Comparison of ENCODE assay signal across 29 cellular contexts in genomic region chr5:68444833-68445232, GRCh38.
DNase-seq lines count a peak whose midpoint lies in the region; ATAC-seq and TF ChIP-seq lines count a peak whose summit lies in the region.
"Had no signal": no experiment of that assay in that cellular context is flagged by ENCODE, and none has a peak within 500 bp of the region (broad histone marks: within the 10 kb centered on the region; RNA-seq: fewer than 3 reads in every experiment).

No MANE protein-coding gene starts in this region.

- H3K36me3 Mint-ChIP-seq in Calu3 (ENCODE audit: insufficient read depth, unreplicated experiment) (no peaks in the 10 kb centered on the region), mesothelial cell of epicardium (no peaks in the 10 kb centered on the region)
- peaks cover 5% of the 10 kb centered on the region for H3K36me3 Mint-ChIP-seq in stimulated activated effector memory CD8-positive, alpha-beta T cell treated with anti-CD3 and anti-CD28 coated beads, Interleukin-12 subunit alpha, Interleukin-12 subunit beta, amount 100 ng/mL, for 72 hours

- no peak for ATAC-seq in stimulated activated effector memory CD8-positive, alpha-beta T cell treated with anti-CD3 and anti-CD28 coated beads, Interleukin-12 subunit alpha, Interleukin-12 subunit beta, amount 100 ng/mL, for 72 hours
- ATAC-seq: gastrocnemius medialis, GM12878 had no signal

- DNase-seq in Calu3 (peak; percentile 32), SK-MEL-5 (ENCODE audit: low read depth, low spot score) (peak; percentile 27), mesothelial cell of epicardium (ENCODE audit: low spot score in 2 of 2, unreplicated experiment in 2 of 2) (no peak), foreskin melanocyte (no peak), DMS53 (lab: John Stamatoyannopoulos, UW) (no peak)
- DNase-seq in stimulated activated effector memory CD8-positive, alpha-beta T cell treated with anti-CD3 and anti-CD28 coated beads, Interleukin-12 subunit alpha, Interleukin-12 subunit beta, amount 100 ng/mL, for 72 hours (ENCODE audit: low spot score in 2 of 2): no peak
- DNase-seq: activated CD4-positive, alpha-beta T cell treated with anti-CD3 and anti-CD28 coated beads, Interleukin-2, amount 50 U/mL, for 48 hours; activated CD4-positive, CD25-positive, alpha-beta regulatory T cell treated with anti-CD3 and anti-CD28 coated beads, Interleukin-2, amount 50 U/mL, for 72 hours; activated naive CD4-positive, alpha-beta T cell treated with Interleukin-2 at 50 U/mL for 16 hours; DMS153; gastrocnemius medialis; hippocampal formation; left cardiac atrium; NCI-H1436 treated with DMSO at 0.1 percent for 48 hours; NCI-H2107; NCI-H345; NCI-H748 treated with DMSO at 0.1 percent for 48 hours; SHP77; stimulated activated naive CD4-positive, alpha-beta T cell; testis; uterus had no signal

- in situ Hi-C loops in SK-MEL-5 (cut with HindIII; ENCODE audit: low pct_unique_long_range_greater_than_20kb, low sequenced_read_pairs): no loop called here

- TF ChIP-seq CTCF in Calu3 (IDR thresholded peaks at IDR 0.05; ENCODE audit: unreplicated experiment) (no peak), mesothelial cell of epicardium (IDR thresholded peaks at IDR 0.05; ENCODE audit: unreplicated experiment) (no peak)

- no TSS peak for BruUV-seq in Calu3 (replicated peaks; lab: Mats Ljungman, UMichigan)

- H3K27ac Mint-ChIP-seq in Calu3 (ENCODE audit: unreplicated experiment) (peak overlapping the region; percentile 64), mesothelial cell of epicardium (peak overlapping the region; percentile 80)
- H3K27ac Mint-ChIP-seq in stimulated activated effector memory CD8-positive, alpha-beta T cell treated with anti-CD3 and anti-CD28 coated beads, Interleukin-12 subunit alpha, Interleukin-12 subunit beta, amount 100 ng/mL, for 72 hours: no peak overlapping the region
- H3K27ac Mint-ChIP-seq: dendritic cell treated with granulocyte-macrophage colony-stimulating factor and Interleukin-4, amounts not matched to agents 40 ng/mL and 50 ng/mL, for 4 days; progenitor cell of endocrine pancreas had no signal

- H3K4me3 Mint-ChIP-seq in Calu3 (ENCODE audit: low read depth, unreplicated experiment) (no peak overlapping the region), mesothelial cell of epicardium (no peak overlapping the region)
- no peak overlapping the region for H3K4me3 Mint-ChIP-seq in stimulated activated effector memory CD8-positive, alpha-beta T cell treated with anti-CD3 and anti-CD28 coated beads, Interleukin-12 subunit alpha, Interleukin-12 subunit beta, amount 100 ng/mL, for 72 hours
- H3K4me3 Mint-ChIP-seq: central memory CD8-positive, alpha-beta T cell; dendritic cell treated with granulocyte-macrophage colony-stimulating factor and Interleukin-4, amounts not matched to agents 40 ng/mL and 50 ng/mL, for 4 days had no signal

- H3K27me3 Mint-ChIP-seq in Calu3 (ENCODE audit: unreplicated experiment) (no peaks in the 10 kb centered on the region), mesothelial cell of epicardium (ENCODE audit: low read depth) (no peaks in the 10 kb centered on the region)
- H3K27me3 Mint-ChIP-seq: central memory CD8-positive, alpha-beta T cell had no signal

- H3K27ac ChIP-seq in skin epidermis: peak overlapping the region in 12 of 21 experiments; percentile 22 to 70 (median 36)
- H3K27ac ChIP-seq: HL-60, neutrophil, testis had no signal

- H3K4me1 Mint-ChIP-seq in Calu3 (ENCODE audit: low read depth, unreplicated experiment) (peaks cover 40% of the 10 kb centered on the region), mesothelial cell of epicardium (peaks cover 65% of the 10 kb centered on the region)
- peaks cover 20% of the 10 kb centered on the region for H3K4me1 Mint-ChIP-seq in stimulated activated effector memory CD8-positive, alpha-beta T cell treated with anti-CD3 and anti-CD28 coated beads, Interleukin-12 subunit alpha, Interleukin-12 subunit beta, amount 100 ng/mL, for 72 hours

- intact Hi-C loops in Calu3 (cut with micrococcal nuclease; ENCODE audit: unreplicated experiment): no loop called here

- H3K4me3 ChIP-seq in skin epidermis: no peak overlapping the region
- H3K4me3 ChIP-seq: gastrocnemius medialis, GM12878, HAP-1, testis, uterus had no signal

- peaks cover 4% of the 10 kb centered on the region for H3K9me3 Mint-ChIP-seq in Calu3 (ENCODE audit: low read depth, unreplicated experiment)
- peaks cover 4% of the 10 kb centered on the region for H3K9me3 Mint-ChIP-seq in mesothelial cell of epicardium
- no peaks in the 10 kb centered on the region for H3K9me3 Mint-ChIP-seq in stimulated activated effector memory CD8-positive, alpha-beta T cell treated with anti-CD3 and anti-CD28 coated beads, Interleukin-12 subunit alpha, Interleukin-12 subunit beta, amount 100 ng/mL, for 72 hours
- H3K9me3 Mint-ChIP-seq: central memory CD8-positive, alpha-beta T cell had no signal

- CTCF ChIA-PET in Calu3 (lab: Charles Lee): interaction anchor here (0.6 to 1.0 kb wide), 3 partner anchors 11 to 157 kb away, joined by 3 to 6 read pairs (median 3); no protein-coding TSS in a partner anchor

Comparison
In these comparisons a context has a peak if more than half of its experiments do, and no peak if none do; other contexts are left out.
1. DNase-seq: peak in Calu3 (single experiment) and SK-MEL-5 (single experiment); none in mesothelial cell of epicardium (0 of 2), stimulated activated effector memory CD8-positive, alpha-beta T cell treated with anti-CD3 and anti-CD28 coated beads, Interleukin-12 subunit alpha, Interleukin-12 subunit beta, amount 100 ng/mL, for 72 hours (0 of 2), foreskin melanocyte (single experiment) and DMS53 (single experiment).